Comparison of ENCODE assay signal across 8 cellular contexts in genomic region chr6:154951400-154952200, GRCh38. TPM values are rescaled to one million over a fixed set of nuclear protein-coding genes. Genes with fewer than 3 reads are reported as not detected.
DNase-seq lines count a peak whose midpoint lies in the region; ATAC-seq and TF ChIP-seq lines count a peak whose summit lies in the region.

No MANE protein-coding gene starts in this region.

- no peak overlapping the region for H3K27ac Mint-ChIP-seq in osteocyte (ENCODE audit: unreplicated experiment)

- no peaks in the 10 kb centered on the region for H3K27me3 ChIP-seq in upper lobe of right lung

- no peak overlapping the region for H3K4me3 Mint-ChIP-seq in osteocyte (ENCODE audit: unreplicated experiment)

- peaks cover 21% of the 10 kb centered on the region for H3K36me3 Mint-ChIP-seq in osteocyte (ENCODE audit: unreplicated experiment)

- H3K36me3 ChIP-seq in upper lobe of right lung: no peaks in the 10 kb centered on the region

- no peak overlapping the region for H3K4me3 ChIP-seq in upper lobe of right lung

- H3K4me1 ChIP-seq in upper lobe of right lung: no peaks in the 10 kb centered on the region

- intact Hi-C loops in sciatic nerve (cut with DNase I) (no loop called here), upper lobe of right lung (cut with DNase I) (no loop called here)

- no peaks in the 10 kb centered on the region for H3K9me3 ChIP-seq in upper lobe of right lung

- ATAC-seq in GM18508 (IDR thresholded peaks at IDR 0.05; ENCODE audit: insufficient read depth, unreplicated experiment) (peak; percentile 63), GM21737 (IDR thresholded peaks at IDR 0.05; ENCODE audit: unreplicated experiment) (peak; percentile 89), sciatic nerve (no peak), upper lobe of right lung (no peak)

- DNase-seq in Kasumi-1 (lab: John Stamatoyannopoulos, UW): peak; percentile 94 to 96
- peak; percentile 63 for DNase-seq in central memory CD4-positive, alpha-beta T cell
- DNase-seq in osteocyte (ENCODE audit: extremely low spot score, unreplicated experiment): no peak
- no peak for DNase-seq in sciatic nerve (ENCODE audit: low spot score)
- DNase-seq in ureter (ENCODE audit: low spot score): no peak
- no peak for DNase-seq in upper lobe of right lung

- no peak overlapping the region for H3K27ac ChIP-seq in upper lobe of right lung

- TF ChIP-seq CTCF in osteocyte (IDR thresholded peaks at IDR 0.05) (no peak), upper lobe of right lung (IDR thresholded peaks at IDR 0.05) (no peak)

- no peaks in the 10 kb centered on the region for H3K27me3 Mint-ChIP-seq in osteocyte (ENCODE audit: unreplicated experiment)

- H3K9me3 Mint-ChIP-seq in osteocyte (ENCODE audit: unreplicated experiment): no peaks in the 10 kb centered on the region

- peaks cover 8% of the 10 kb centered on the region for H3K4me1 Mint-ChIP-seq in osteocyte (ENCODE audit: unreplicated experiment)

RNA-seq across cellular contexts. Expression of gene TIAM2, which starts 43.5 kb away (rescaled TPM):
- total RNA-seq in osteocyte (11.2 and 12.9 TPM in 2 replicates), sciatic nerve (14.6 TPM), ureter (12.8 TPM), upper lobe of right lung (6.2 TPM)

Comparison
In these comparisons a context has a peak if more than half of its experiments do, and no peak if none do; other contexts are left out.
1. ATAC-seq: peak in GM18508 (single experiment) and GM21737 (single experiment); none in sciatic nerve (single experiment) and upper lobe of right lung (single experiment).
2. DNase-seq: peak in Kasumi-1 (2 of 2) and central memory CD4-positive, alpha-beta T cell (single experiment); none in osteocyte (single experiment), sciatic nerve (single experiment), ureter (single experiment) and upper lobe of right lung (single experiment).